Comparison of ENCODE assay signal across 30 cellular contexts in the genomic region with DNA sequence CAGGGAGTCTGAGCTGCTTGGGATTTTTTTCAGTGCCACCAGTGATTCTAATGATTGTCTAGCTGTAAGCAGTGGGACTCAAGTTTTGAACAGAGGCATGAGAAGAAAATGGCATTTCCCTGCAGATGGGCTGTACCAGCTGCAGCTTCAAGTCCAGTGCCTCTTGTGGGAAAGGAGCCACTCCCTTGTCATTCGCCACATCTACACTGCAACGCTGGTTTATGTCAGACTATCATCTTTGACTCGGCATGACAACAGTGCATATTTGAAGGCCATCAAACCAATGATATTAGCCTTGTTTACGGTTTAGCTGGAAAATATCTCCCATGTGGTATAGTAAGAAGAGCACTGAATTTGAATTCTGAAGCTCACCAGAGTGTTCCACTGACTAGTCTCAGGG. TPM values are rescaled to one million over a fixed set of nuclear protein-coding genes. Genes with fewer than 3 reads are reported as not detected.
"Had no signal": no experiment of that assay in that cellular context is flagged by ENCODE, and none has a peak within 500 bp of the region (broad histone marks: within the 10 kb centered on the region; RNA-seq: fewer than 3 reads in every experiment).

No MANE protein-coding gene starts in this region.

- H3K4me3 ChIP-seq: SJSA1 had no signal

- H3K36me3 Mint-ChIP-seq: activated naive CD8-positive, alpha-beta T cell treated with anti-CD3 and anti-CD28 coated beads for 36 hours; T-cell had no signal

- H3K36me3 ChIP-seq: SJSA1 had no signal

- ATAC-seq: activated CD4-positive, alpha-beta T cell treated with anti-CD3 and anti-CD28 coated beads for 36 hours; activated T-cell treated with anti-CD3 and anti-CD28 coated beads, Interleukin-2, amount 50 U/mL, for 72 hours; T-cell had no signal

- H3K4me3 Mint-ChIP-seq: activated CD4-positive, alpha-beta memory T cell treated with anti-CD3 and anti-CD28 coated beads, Interleukin-2, amount 10 ng/mL, durations not matched to agents 7 days and 5 days; activated CD4-positive, alpha-beta T cell treated with anti-CD3 and anti-CD28 coated beads for 36 hours; activated naive CD4-positive, alpha-beta T cell treated with anti-CD3 and anti-CD28 coated beads, Interleukin-2, amount 10 ng/mL, durations not matched to agents 7 days and 5 days; activated naive CD8-positive, alpha-beta T cell treated with anti-CD3 and anti-CD28 coated beads for 36 hours; activated T-cell treated with anti-CD3 and anti-CD28 coated beads, Interleukin-2, amount 50 U/mL, for 72 hours; T-cell had no signal

- H3K4me1 Mint-ChIP-seq: activated naive CD4-positive, alpha-beta T cell treated with anti-CD3 and anti-CD28 coated beads, Interleukin-2, amount 10 ng/mL, durations not matched to agents 7 days and 5 days had no signal

- H3K4me2 ChIP-seq: KMS-11 had no signal

- H3K9me3 Mint-ChIP-seq: activated CD4-positive, alpha-beta memory T cell treated with anti-CD3 and anti-CD28 coated beads, Interleukin-2, amount 10 ng/mL, durations not matched to agents 7 days and 5 days; activated naive CD4-positive, alpha-beta T cell treated with anti-CD3 and anti-CD28 coated beads, Interleukin-2, amount 10 ng/mL, durations not matched to agents 7 days and 5 days; activated naive CD8-positive, alpha-beta T cell treated with anti-CD3 and anti-CD28 coated beads for 36 hours; activated T-cell treated with anti-CD3 and anti-CD28 coated beads, Interleukin-2, amount 50 U/mL, for 72 hours; activated T-helper 2 cell treated with anti-CD3 and anti-CD28 coated beads, Interferon-gamma antibody, Interleukin-2, Interleukin-4, amounts not matched to agents 10 μg/mL and 5 μg/mL and 100 μg/mL, durations not matched to agents 14 hours and 24 hours and 36 hours; T-cell had no signal

- H3K9me3 ChIP-seq: SJSA1 had no signal

- H3K9ac ChIP-seq: KMS-11 had no signal

- DNase-seq: activated CD4-positive, alpha-beta memory T cell treated with anti-CD3 and anti-CD28 coated beads, Interleukin-2, amount 10 ng/mL, durations not matched to agents 7 days and 5 days; activated CD4-positive, alpha-beta T cell treated with anti-CD3 and anti-CD28 coated beads for 36 hours; activated CD4-positive, alpha-beta T cell treated with anti-CD3 and anti-CD28 coated beads, Interleukin-2, amount 50 U/mL, for 1 hour; activated CD8-positive, alpha-beta memory T cell treated with anti-CD3 and anti-CD28 coated beads, Interleukin-2, amount 50 U/mL, for 4 hours; activated gamma-delta T cell treated with Interleukin-2 at 50 U/mL for 16 hours; activated naive CD4-positive, alpha-beta T cell treated with anti-CD3 and anti-CD28 coated beads, Interleukin-2, amount 10 ng/mL, durations not matched to agents 7 days and 5 days; activated naive CD8-positive, alpha-beta T cell treated with anti-CD3 and anti-CD28 coated beads for 36 hours; activated T-cell treated with anti-CD3 and anti-CD28 coated beads, Interleukin-2, amount 50 U/mL, for 72 hours; cerebellar nuclear complex; NCI-H1092; NCI-H1417 treated with DMSO at 0.1 percent for 48 hours; NCI-H1694; NCI-H2029; NCI-H2107; NCI-H2171 treated with DMSO at 0.1 percent for 48 hours; NCI-H226; NCI-H526; NCI-H82; SHP77; T-cell; T-helper 2 cell; T1000 had no signal

- H3K27me3 Mint-ChIP-seq: activated CD4-positive, alpha-beta memory T cell treated with anti-CD3 and anti-CD28 coated beads, Interleukin-2, amount 10 ng/mL, durations not matched to agents 7 days and 5 days; activated CD4-positive, alpha-beta T cell treated with anti-CD3 and anti-CD28 coated beads for 36 hours; activated naive CD4-positive, alpha-beta T cell treated with anti-CD3 and anti-CD28 coated beads, Interleukin-2, amount 10 ng/mL, durations not matched to agents 7 days and 5 days; activated naive CD8-positive, alpha-beta T cell treated with anti-CD3 and anti-CD28 coated beads for 36 hours; T-cell had no signal

- H3K27ac ChIP-seq: KMS-11, SJSA1, VCaP had no signal

- H3K27ac Mint-ChIP-seq: activated CD4-positive, alpha-beta memory T cell treated with anti-CD3 and anti-CD28 coated beads, Interleukin-2, amount 10 ng/mL, durations not matched to agents 7 days and 5 days; activated CD4-positive, alpha-beta T cell treated with anti-CD3 and anti-CD28 coated beads for 36 hours; activated naive CD4-positive, alpha-beta T cell treated with anti-CD3 and anti-CD28 coated beads, Interleukin-2, amount 10 ng/mL, durations not matched to agents 7 days and 5 days; activated naive CD8-positive, alpha-beta T cell treated with anti-CD3 and anti-CD28 coated beads for 36 hours; activated T-cell treated with anti-CD3 and anti-CD28 coated beads, Interleukin-2, amount 50 U/mL, for 72 hours; activated T-helper 2 cell treated with anti-CD3 and anti-CD28 coated beads, Interferon-gamma antibody, Interleukin-2, Interleukin-4, amounts not matched to agents 10 μg/mL and 5 μg/mL and 100 μg/mL, durations not matched to agents 14 hours and 24 hours and 36 hours; T-cell had no signal

- H3K27me3 ChIP-seq: SJSA1 had no signal

- FAIRE-seq: RCC 7860, TTC549 had no signal

RNA-seq across cellular contexts. Expression of a gene that starts 22.2 kb away (rescaled TPM):
- total RNA-seq: T-cell had no signal

RNA-seq across cellular contexts. Expression of a gene that starts 54.1 kb away (rescaled TPM):
- total RNA-seq: activated CD4-positive, alpha-beta memory T cell treated with anti-CD3 and anti-CD28 coated beads, Interleukin-2, amount 10 ng/mL, durations not matched to agents 7 days and 5 days; activated CD4-positive, alpha-beta T cell treated with anti-CD3 and anti-CD28 coated beads for 36 hours; activated naive CD8-positive, alpha-beta T cell treated with anti-CD3 and anti-CD28 coated beads for 36 hours; activated T-helper 2 cell treated with anti-CD3 and anti-CD28 coated beads, Interferon-gamma antibody, Interleukin-2, Interleukin-4, amounts not matched to agents 10 μg/mL and 5 μg/mL and 100 μg/mL, durations not matched to agents 14 hours and 24 hours and 36 hours; MCF 10A; NCI-H460 had no signal
